ENCODE assay signal across 1 cellular context in the genomic region with DNA sequence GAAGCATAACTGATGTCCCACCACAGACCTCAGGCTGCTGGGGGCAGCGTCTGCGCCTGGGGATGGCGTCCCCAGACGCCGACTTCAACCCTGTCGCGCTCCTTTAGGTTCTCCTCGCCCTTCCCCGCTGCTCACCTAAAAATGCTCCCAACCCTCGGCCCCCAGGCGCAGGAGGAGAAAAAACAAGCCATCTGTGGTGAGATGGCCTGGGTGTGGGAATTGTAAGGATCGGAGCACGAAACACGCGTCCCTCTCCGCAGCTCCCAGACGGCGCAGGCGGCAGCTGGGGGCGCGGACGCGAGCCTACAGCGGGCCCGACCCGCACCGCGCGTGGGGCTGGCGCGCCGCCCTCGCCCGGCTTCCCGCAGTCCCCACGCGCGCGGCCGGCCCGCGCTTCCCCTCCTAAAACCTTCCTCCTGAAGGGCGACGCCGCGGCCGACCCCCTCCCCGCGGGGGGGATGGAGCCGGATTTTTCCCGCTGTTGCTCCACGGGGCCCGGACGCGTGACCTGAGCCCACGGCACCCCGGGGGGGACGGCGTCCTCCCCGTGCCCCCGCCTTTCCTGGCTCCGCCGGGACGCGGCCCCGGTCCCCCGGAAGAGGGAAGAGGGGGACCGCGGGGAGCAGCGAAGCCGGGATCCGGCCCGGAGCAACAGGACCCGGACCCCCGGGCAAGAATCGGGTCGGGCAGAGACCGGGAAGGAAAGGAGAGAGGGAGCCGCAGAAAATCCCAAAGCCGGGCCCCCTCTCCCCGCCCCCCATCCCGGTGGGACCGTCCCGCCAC.
TF ChIP-seq lines count a peak whose summit lies in the region.

No MANE protein-coding gene starts in this region.

TF ChIP-seq in H1, 55 proteins besides CTCF, POLR2A, EP300 and RAD21:
- TF ChIP-seq RBBP5 (IDR thresholded peaks at IDR 0.05; ENCODE audit: borderline replicate concordance, low read depth, low read length) (peak; percentile 28; the same call in 1 of the 2 replicates), BACH1 (IDR thresholded peaks at IDR 0.05; ENCODE audit: low read length) (0 out of 2 replicates have a peak, but pooled peaks have one; percentile 17), ASH2L (IDR thresholded peaks at IDR 0.05; ENCODE audit: low read length) (peak; percentile 79), HDAC2 (IDR thresholded peaks at IDR 0.05; ENCODE audit: borderline replicate concordance in 1 of 2, low read depth in 2 of 2, low read length in 2 of 2) (peak in 1 of 2 experiments; percentile 49; a peak in 1 of 4 replicates), KDM4A (IDR thresholded peaks at IDR 0.05; ENCODE audit: low read depth, low read length, severe bottlenecking) (peak; percentile 80), SP1 (IDR thresholded peaks at IDR 0.05; ENCODE audit: low read depth, low read length) (no peak)
